Comparison of ENCODE assay signal across 8 cellular contexts in the genomic region with DNA sequence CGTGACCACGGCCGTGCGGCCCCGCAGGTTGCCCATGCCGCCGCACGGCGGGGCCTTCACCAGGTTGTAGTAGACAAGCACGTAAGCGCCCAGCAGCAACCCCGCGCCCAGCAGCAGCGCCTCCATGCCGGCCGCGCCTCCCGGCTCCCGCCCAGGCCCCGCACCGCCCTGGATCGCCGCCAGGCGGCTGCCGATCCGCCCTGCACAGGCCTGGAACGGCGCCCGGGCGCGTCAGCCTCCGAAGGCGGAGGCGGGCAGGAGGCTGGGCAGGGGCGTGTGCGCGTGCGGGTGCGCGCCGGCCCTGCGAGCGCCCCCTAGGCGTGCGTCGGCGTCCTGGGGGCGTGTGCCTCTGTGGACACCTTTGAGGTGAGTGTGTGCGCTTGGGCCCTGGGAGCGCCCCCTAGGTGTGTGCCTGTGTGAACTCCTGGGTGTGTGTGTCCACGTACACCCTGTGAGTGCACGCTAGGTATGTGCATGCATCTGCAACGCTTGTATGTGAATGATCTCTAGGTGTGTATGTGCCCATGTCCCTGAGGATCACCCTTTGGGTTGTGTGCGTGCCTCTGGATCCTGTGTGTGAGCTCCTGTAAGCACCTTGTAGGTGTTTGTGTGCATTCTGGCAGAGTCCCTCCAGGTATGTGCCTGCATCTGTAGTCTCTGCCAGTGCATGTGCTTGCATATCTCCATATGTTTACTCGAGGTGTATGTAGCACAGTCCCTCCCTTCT. TPM values are rescaled to one million over a fixed set of nuclear protein-coding genes. Genes with fewer than 3 reads are reported as not detected.
DNase-seq lines count a peak whose midpoint lies in the region; ATAC-seq and TF ChIP-seq lines count a peak whose summit lies in the region.

A gene with protein sequence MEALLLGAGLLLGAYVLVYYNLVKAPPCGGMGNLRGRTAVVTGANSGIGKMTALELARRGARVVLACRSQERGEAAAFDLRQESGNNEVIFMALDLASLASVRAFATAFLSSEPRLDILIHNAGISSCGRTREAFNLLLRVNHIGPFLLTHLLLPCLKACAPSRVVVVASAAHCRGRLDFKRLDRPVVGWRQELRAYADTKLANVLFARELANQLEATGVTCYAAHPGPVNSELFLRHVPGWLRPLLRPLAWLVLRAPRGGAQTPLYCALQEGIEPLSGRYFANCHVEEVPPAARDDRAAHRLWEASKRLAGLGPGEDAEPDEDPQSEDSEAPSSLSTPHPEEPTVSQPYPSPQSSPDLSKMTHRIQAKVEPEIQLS (minus strand): TSS at position 261 of the 727 bp plus-strand sequence. CDS start 135 bp downstream, at position 126.

- no TSS peak for BruUV-seq in mammary epithelial cell (replicated peaks; lab: Mats Ljungman, UMichigan)

- H3K79me2 ChIP-seq in mammary epithelial cell (ENCODE audit: insufficient read depth, low read length), result peaks cover 15% of the 10 kb centered on the region

- H3K4me2 ChIP-seq in mammary epithelial cell (ENCODE audit: insufficient read depth, low read depth, low read length), result peak within 1 kb of the TSS; percentile 92

- H3K9me3 ChIP-seq in mammary epithelial cell (replicated peaks; ENCODE audit: insufficient read depth, low read length), result no peaks in the 10 kb centered on the region

- H2AFZ ChIP-seq in mammary epithelial cell (ENCODE audit: low read depth, low read length), result peak within 1 kb of the TSS; percentile 88

- peak within 1 kb of the TSS; percentile 14 for H3K27ac ChIP-seq in mammary epithelial cell (ENCODE audit: insufficient read depth, low read depth, low read length)

- CTCF ChIA-PET in mammary epithelial cell (lab: Charles Lee; ENCODE audit: low non-redundant PET), result interaction anchor here (0.5 to 1.0 kb wide), 4 partner anchors 24 to 256 kb away, joined by 3 to 7 read pairs (median 3); no protein-coding TSS in a partner anchor

- H3K4me1 ChIP-seq in mammary epithelial cell (ENCODE audit: insufficient read depth, low read length), result peaks cover 16% of the 10 kb centered on the region

- TF ChIP-seq CTCF in WI38 (IDR thresholded peaks at IDR 0.05; ENCODE audit: low read depth, low read length) (peak; percentile 75), mammary epithelial cell (conservative IDR thresholded peaks at IDR 0.05 in 1 of 2, IDR thresholded peaks at IDR 0.05 in 1 of 2; ENCODE audit: extremely low read depth in 1 of 2, insufficient read depth in 1 of 2, low read depth in 1 of 2, low read length in 2 of 2) (peak; percentile 79 to 85)

- peak within 1 kb of the TSS; percentile 38 for H3K9ac ChIP-seq in mammary epithelial cell (ENCODE audit: insufficient read depth, low read length)

- ATAC-seq in GM18868 (IDR thresholded peaks at IDR 0.05; ENCODE audit: unreplicated experiment), result peak; percentile 88
- peak; percentile 84 for ATAC-seq in HG03135 (IDR thresholded peaks at IDR 0.05; ENCODE audit: unreplicated experiment)

- peak; percentile 96 for DNase-seq in ACHN
- DNase-seq in NCI-H2196 (lab: John Stamatoyannopoulos, UW; ENCODE audit: unreplicated experiment), result peak; percentile 87
- DNase-seq in mammary epithelial cell, result peak; percentile 93
- peak; percentile 96 for DNase-seq in iPS-NIHi11 (ENCODE audit: low spot score)
- peak; percentile 67 for DNase-seq in smooth muscle cell of the brain vasculature (ENCODE audit: low read depth, low spot score)

- H3K4me3 ChIP-seq in WI38 (ENCODE audit: low read depth, low read length) (peak within 1 kb of the TSS; percentile 69), mammary epithelial cell (replicated peaks in 1 of 3; ENCODE audit: insufficient read depth in 1 of 3, low read depth in 2 of 3, low read length in 3 of 3) (peak within 1 kb of the TSS; percentile 48 to 73 (median 59))

- intact Hi-C loops in mammary epithelial cell (cut with micrococcal nuclease), result loop anchor here (1.0 to 10.0 kb wide), 5 partner anchors 46 to 258 kb away; partner anchors contain the start of gene BLTP2

- no peaks in the 10 kb centered on the region for H4K20me1 ChIP-seq in mammary epithelial cell (ENCODE audit: insufficient read depth, low read length)

- H3K27me3 ChIP-seq in mammary epithelial cell (ENCODE audit: insufficient read depth, low read length), result no peaks in the 10 kb centered on the region

- H3K36me3 ChIP-seq in mammary epithelial cell (ENCODE audit: insufficient read depth, low read length), result peaks cover 15% of the 10 kb centered on the region

- 0% methylated on average over 21 of the region's 55 CpGs for WGBS in mammary epithelial cell (ENCODE audit: low coverage, missing lambda C conversion rate)

- in situ Hi-C loops in ACHN (cut with HindIII; ENCODE audit: low pct_ligation_motif_present, low pct_unique_long_range_greater_than_20kb, low sequenced_read_pairs), result no loop called here
- in situ Hi-C loops in mammary epithelial cell (cut with MboI; ENCODE audit: low sequenced_read_pairs in 2 of 2), result loop anchor here in 1 of 2 donors (10.0 kb wide), 1 partner anchor 148 kb away; no protein-coding TSS in a partner anchor

- dilution Hi-C loops in mammary epithelial cell (cut with HindIII; ENCODE audit: low sequenced_read_pairs), result loop anchor here (5.0 kb wide), 1 partner anchor 36 kb away; no protein-coding TSS in a partner anchor

RNA-seq across cellular contexts. Expression of the gene that starts here (rescaled TPM):
- total RNA-seq in mammary epithelial cell, result 1 to 10 TPM; 2.3 to 7.3 TPM
- polyA plus RNA-seq in mammary epithelial cell, result 7.9 TPM
- 6.2 TPM for polyA minus RNA-seq in mammary epithelial cell

Comparison
In these comparisons a context has a peak if more than half of its experiments do, and no peak if none do; other contexts are left out.
1. Peak in every context shown above with its lines: DNase-seq, ATAC-seq, H3K4me3 ChIP-seq and H3K27ac ChIP-seq.